Comparison of ENCODE assay signal across 8 cellular contexts in genomic region chr10:4344544-4344994, GRCh38.
DNase-seq lines count a peak whose midpoint lies in the region; ATAC-seq, FAIRE-seq and TF ChIP-seq lines count a peak whose summit lies in the region.

No MANE protein-coding gene starts in this region.

- H3K4me3 ChIP-seq in heart right ventricle, result peak overlapping the region in 1 of 10 donors; percentile 2

- H3K27ac Mint-ChIP-seq in activated T-helper 1 cell treated with anti-CD3 and anti-CD28 coated beads, Interleukin-12 subunit alpha, Interleukin-12 subunit beta, Interleukin-2, Interleukin-4 antibody, amounts not matched to agents 30 ng/mL and 10 ng/mL and 1 ng/mL, durations not matched to agents 14 hours and 24 hours and 36 hours, result peak overlapping the region; percentile 6
- no peak overlapping the region for H3K27ac Mint-ChIP-seq in natural killer cell

- H3K27me3 ChIP-seq in heart right ventricle, result no peaks in the 10 kb centered on the region

- H3K27me3 Mint-ChIP-seq in activated T-helper 1 cell treated with anti-CD3 and anti-CD28 coated beads, Interleukin-12 subunit alpha, Interleukin-12 subunit beta, Interleukin-2, Interleukin-4 antibody, amounts not matched to agents 30 ng/mL and 10 ng/mL and 1 ng/mL, durations not matched to agents 14 hours and 24 hours and 36 hours (ENCODE audit: insufficient read depth), result peaks cover 4% of the 10 kb centered on the region
- H3K27me3 Mint-ChIP-seq in natural killer cell (ENCODE audit: low read depth in 2 of 2), result peaks cover 11 to 16% of the 10 kb centered on the region in 2 donors

- H3K36me3 Mint-ChIP-seq in activated T-helper 1 cell treated with anti-CD3 and anti-CD28 coated beads, Interleukin-12 subunit alpha, Interleukin-12 subunit beta, Interleukin-2, Interleukin-4 antibody, amounts not matched to agents 30 ng/mL and 10 ng/mL and 1 ng/mL, durations not matched to agents 14 hours and 24 hours and 36 hours (ENCODE audit: low read depth), result no peaks in the 10 kb centered on the region
- H3K36me3 Mint-ChIP-seq in natural killer cell, result no peaks in the 10 kb centered on the region

- H3K36me3 ChIP-seq in heart right ventricle, result no peaks in the 10 kb centered on the region

- FAIRE-seq in GM12891 (lab: Jason Lieb, UNC), result no peak

- no peak for TF ChIP-seq POLR2A in GM12891 (IDR thresholded peaks at IDR 0.05; ENCODE audit: low read depth, low read length)

- peaks cover 15% of the 10 kb centered on the region for H3K4me1 Mint-ChIP-seq in activated T-helper 1 cell treated with anti-CD3 and anti-CD28 coated beads, Interleukin-12 subunit alpha, Interleukin-12 subunit beta, Interleukin-2, Interleukin-4 antibody, amounts not matched to agents 30 ng/mL and 10 ng/mL and 1 ng/mL, durations not matched to agents 14 hours and 24 hours and 36 hours (ENCODE audit: low read depth)
- H3K4me1 Mint-ChIP-seq in natural killer cell, result peaks cover 0 to 4% of the 10 kb centered on the region in 2 donors

- intact Hi-C loops in activated T-helper 1 cell treated with anti-CD3 and anti-CD28 coated beads, Interleukin-12 subunit alpha, Interleukin-12 subunit beta, Interleukin-2, Interleukin-4 antibody, amounts not matched to agents 30 ng/mL and 10 ng/mL and 1 ng/mL, durations not matched to agents 14 hours and 24 hours and 36 hours (cut with micrococcal nuclease), result loop anchor here (1.0 to 2.0 kb wide), 5 partner anchors 214 to 534 kb away; no protein-coding TSS in a partner anchor
- intact Hi-C loops in heart right ventricle (cut with DNase I), result loop anchor here in 3 of 10 donors (10.0 kb wide), 4 partner anchors 100 to 560 kb away; partner anchors contain the start of gene KLF6 (in 1 of the 3)
- intact Hi-C loops in natural killer cell (cut with micrococcal nuclease), result no loop called here

- WGBS in heart right ventricle, 2 donors, result 39 to 40% methylated on average over 10 of the region's 10 CpGs

- ATAC-seq in heart right ventricle (peak; percentile 78 to 99 (median 92)), natural killer cell (no peak)

- TF ChIP-seq CTCF in heart right ventricle (IDR thresholded peaks at IDR 0.05) (peak in 4 of 9 donors; percentile 21 to 37 (median 34)), natural killer cell (IDR thresholded peaks at IDR 0.05) (no peak)

- H3K4me3 Mint-ChIP-seq in activated T-helper 1 cell treated with anti-CD3 and anti-CD28 coated beads, Interleukin-12 subunit alpha, Interleukin-12 subunit beta, Interleukin-2, Interleukin-4 antibody, amounts not matched to agents 30 ng/mL and 10 ng/mL and 1 ng/mL, durations not matched to agents 14 hours and 24 hours and 36 hours, result no peak overlapping the region
- no peak overlapping the region for H3K4me3 Mint-ChIP-seq in natural killer cell

- DNase-seq in LHCN-M2 (ENCODE audit: low read depth), result peak; percentile 98
- no peak for DNase-seq in activated T-helper 1 cell treated with anti-CD3 and anti-CD28 coated beads, Interleukin-12 subunit alpha, Interleukin-12 subunit beta, Interleukin-2, Interleukin-4 antibody, amounts not matched to agents 30 ng/mL and 10 ng/mL and 1 ng/mL, durations not matched to agents 14 hours and 24 hours and 36 hours (ENCODE audit: low spot score)
- DNase-seq in heart right ventricle, result peak; percentile 39 to 72
- DNase-seq in stimulated activated CD4-positive, alpha-beta T cell treated with anti-CD3 and anti-CD28 coated beads, Interleukin-15, amount 100 ng/mL, for 48 hours (ENCODE audit: low read depth in 2 of 2), result peak; percentile 24 to 44
- DNase-seq in HT-29 (ENCODE audit: low spot score), result no peak
- DNase-seq in natural killer cell, result no peak
- no peak for DNase-seq in DMS79 treated with DMSO at 0.1 percent for 48 hours (lab: John Stamatoyannopoulos, UW)
- no peak for DNase-seq in GM12891 (ENCODE audit: insufficient read length, low spot score)

- H3K9me3 Mint-ChIP-seq in activated T-helper 1 cell treated with anti-CD3 and anti-CD28 coated beads, Interleukin-12 subunit alpha, Interleukin-12 subunit beta, Interleukin-2, Interleukin-4 antibody, amounts not matched to agents 30 ng/mL and 10 ng/mL and 1 ng/mL, durations not matched to agents 14 hours and 24 hours and 36 hours, result peaks cover 6% of the 10 kb centered on the region
- H3K9me3 Mint-ChIP-seq in natural killer cell, result no peaks in the 10 kb centered on the region

- peak overlapping the region; percentile 37 to 85 (median 68) for H3K27ac ChIP-seq in heart right ventricle

- H3K9me3 ChIP-seq in heart right ventricle, result no peaks in the 10 kb centered on the region

- H3K4me1 ChIP-seq in heart right ventricle, result peaks cover 2 to 34% (median 24%) of the 10 kb centered on the region in 9 donors

TF ChIP-seq in GM12891, 5 proteins besides CTCF, POLR2A, EP300 and RAD21:
- no peak for TF ChIP-seq POU2F2 (IDR thresholded peaks at IDR 0.05; ENCODE audit: low read depth, low read length)
- TF ChIP-seq SPI1 (IDR thresholded peaks at IDR 0.05; ENCODE audit: low read depth, low read length), result no peak
- TF ChIP-seq PAX5 (IDR thresholded peaks at IDR 0.05; ENCODE audit: insufficient read depth, low read length, severe bottlenecking), result no peak
- TF ChIP-seq POLR2AphosphoS5 (IDR thresholded peaks at IDR 0.05; ENCODE audit: low read depth, low read length), result no peak
- no peak for TF ChIP-seq TAF1 (IDR thresholded peaks at IDR 0.05; ENCODE audit: low read depth, low read length)
TF ChIP-seq in GM12891: peak in this region for 0.

Comparison
In these comparisons a context has a peak if more than half of its experiments do, and no peak if none do; other contexts are left out.
1. DNase-seq: peak in LHCN-M2 (single experiment), heart right ventricle (2 of 2) and stimulated activated CD4-positive, alpha-beta T cell treated with anti-CD3 and anti-CD28 coated beads, Interleukin-15, amount 100 ng/mL, for 48 hours (2 of 2); none in activated T-helper 1 cell treated with anti-CD3 and anti-CD28 coated beads, Interleukin-12 subunit alpha, Interleukin-12 subunit beta, Interleukin-2, Interleukin-4 antibody, amounts not matched to agents 30 ng/mL and 10 ng/mL and 1 ng/mL, durations not matched to agents 14 hours and 24 hours and 36 hours (single experiment), HT-29 (single experiment), natural killer cell (single experiment), DMS79 treated with DMSO at 0.1 percent for 48 hours (single experiment) and GM12891 (single experiment).
2. ATAC-seq: peak in heart right ventricle (8 of 8); none in natural killer cell (0 of 3).